ENCODE assay signal across 8 cellular contexts in genomic region chr9:136625101-136626065, GRCh38. TPM values are rescaled to one million over a fixed set of nuclear protein-coding genes. Genes with fewer than 3 reads are reported as not detected.
DNase-seq lines count a peak whose midpoint lies in the region; ATAC-seq and TF ChIP-seq lines count a peak whose summit lies in the region.

No MANE protein-coding gene starts in this region.

- in situ Hi-C loops in GM13977 (cut with MboI; ENCODE audit: low pct_unique_long_range_greater_than_20kb, low sequenced_read_pairs, unreplicated experiment): loop anchor here (5.0 kb wide), 1 partner anchor 133 kb away; no protein-coding TSS in a partner anchor

- 52% methylated on average over 19 of the region's 19 CpGs for WGBS in smooth muscle cell (ENCODE audit: low lambda C conversion rate)

- peaks cover 2% of the 10 kb centered on the region for H3K4me1 ChIP-seq in smooth muscle cell (ENCODE audit: low read depth)
- H3K4me1 ChIP-seq in effector memory CD4-positive, alpha-beta T cell (ENCODE audit: control insufficient read depth, insufficient read depth, low read length, poor library complexity, severe bottlenecking): no peaks in the 10 kb centered on the region

- no peaks in the 10 kb centered on the region for H3K9me3 ChIP-seq in smooth muscle cell (replicated peaks; ENCODE audit: low read depth)
- no peaks in the 10 kb centered on the region for H3K9me3 ChIP-seq in effector memory CD4-positive, alpha-beta T cell (ENCODE audit: control insufficient read depth, low read length)

- H3K79me2 ChIP-seq in smooth muscle cell (ENCODE audit: low read depth): no peaks in the 10 kb centered on the region

- H4K20me1 ChIP-seq in smooth muscle cell (ENCODE audit: low read depth): no peaks in the 10 kb centered on the region

- intact Hi-C loops in left ventricle myocardium superior (cut with micrococcal nuclease): loop anchor here (2.0 kb wide), 1 partner anchor 141 kb away; no protein-coding TSS in a partner anchor

- no peak overlapping the region for H2AFZ ChIP-seq in smooth muscle cell (ENCODE audit: low read depth)

- H3K4me3 ChIP-seq in smooth muscle cell: no peak overlapping the region
- no peak overlapping the region for H3K4me3 ChIP-seq in effector memory CD4-positive, alpha-beta T cell (ENCODE audit: insufficient read depth, low read depth, low read length, poor library complexity, severe bottlenecking)

- H3F3A ChIP-seq in smooth muscle cell (ENCODE audit: low read depth): no peaks in the 10 kb centered on the region

- H3K4me2 ChIP-seq in smooth muscle cell: peak overlapping the region; percentile 2

- no peak overlapping the region for H3K9ac ChIP-seq in smooth muscle cell (ENCODE audit: low read depth)

- DNase-seq in GM13977 (ENCODE audit: low spot score) (peak; percentile 79), left ventricle myocardium superior (peak; percentile 93), smooth muscle cell (lab: John Stamatoyannopoulos, UW; ENCODE audit: unreplicated experiment) (no peak)
- no peak for DNase-seq in effector memory CD4-positive, alpha-beta T cell
- DNase-seq in stimulated activated naive CD4-positive, alpha-beta T cell treated with Interleukin-2 at 50 U/mL for 16 hours (lab: John Stamatoyannopoulos, UW): no peak

- ATAC-seq in left ventricle myocardium superior: peak; percentile 85
- no peak for ATAC-seq in HG02759 (IDR thresholded peaks at IDR 0.05; ENCODE audit: unreplicated experiment)

- H3K27ac ChIP-seq in 22Rv1: no peak overlapping the region
- H3K27ac ChIP-seq in VCaP: peak overlapping the region; percentile 58
- no peak overlapping the region for H3K27ac ChIP-seq in smooth muscle cell (ENCODE audit: low read depth)
- no peak overlapping the region for H3K27ac ChIP-seq in effector memory CD4-positive, alpha-beta T cell (ENCODE audit: insufficient read depth, low read length, poor library complexity, severe bottlenecking)

- H3K36me3 ChIP-seq in smooth muscle cell (ENCODE audit: low read depth): no peaks in the 10 kb centered on the region
- H3K36me3 ChIP-seq in effector memory CD4-positive, alpha-beta T cell (ENCODE audit: control insufficient read depth, insufficient read depth, low read length): no peaks in the 10 kb centered on the region

- TF ChIP-seq CTCF in 22Rv1 (IDR thresholded peaks at IDR 0.05): peak; percentile 13; the same call in 1 of the 2 replicates
- peak; percentile 59 for TF ChIP-seq CTCF in GM13977 (IDR thresholded peaks at IDR 0.05; ENCODE audit: extremely low read depth, insufficient read depth, missing control alignments)
- TF ChIP-seq CTCF in VCaP (conservative IDR thresholded peaks at IDR 0.05): peak; percentile 63
- peak; percentile 36 for TF ChIP-seq CTCF in smooth muscle cell (IDR thresholded peaks at IDR 0.05; ENCODE audit: borderline replicate concordance, insufficient read depth, poor library complexity, severe bottlenecking)

- H3K27me3 ChIP-seq in smooth muscle cell (ENCODE audit: low read depth): no peaks in the 10 kb centered on the region
- H3K27me3 ChIP-seq in effector memory CD4-positive, alpha-beta T cell (replicated peaks; ENCODE audit: control insufficient read depth, insufficient read depth, low read length, poor library complexity, severe bottlenecking): no peaks in the 10 kb centered on the region

RNA-seq across cellular contexts. Expression of gene EGFL7, which starts 37.3 kb away (rescaled TPM):
- total RNA-seq in left ventricle myocardium superior (63.8 TPM), smooth muscle cell (60.3 and 61.8 TPM in 2 replicates)
- polyA plus RNA-seq in smooth muscle cell: 196 and 239 TPM in 2 replicates

Comparison
In these comparisons a context has a peak if more than half of its experiments do, and no peak if none do; other contexts are left out.
1. CTCF ChIP-seq: peak in every context shown above with its lines; median percentile 63 in VCaP; 59 in GM13977; 36 in smooth muscle cell; 13 in 22Rv1.
2. DNase-seq: peak in GM13977 (single experiment) and left ventricle myocardium superior (single experiment); none in smooth muscle cell (single experiment), effector memory CD4-positive, alpha-beta T cell (0 of 3) and stimulated activated naive CD4-positive, alpha-beta T cell treated with Interleukin-2 at 50 U/mL for 16 hours (single experiment).